18 cellular contexts compared by ENCODE assay signal in the genomic region with DNA sequence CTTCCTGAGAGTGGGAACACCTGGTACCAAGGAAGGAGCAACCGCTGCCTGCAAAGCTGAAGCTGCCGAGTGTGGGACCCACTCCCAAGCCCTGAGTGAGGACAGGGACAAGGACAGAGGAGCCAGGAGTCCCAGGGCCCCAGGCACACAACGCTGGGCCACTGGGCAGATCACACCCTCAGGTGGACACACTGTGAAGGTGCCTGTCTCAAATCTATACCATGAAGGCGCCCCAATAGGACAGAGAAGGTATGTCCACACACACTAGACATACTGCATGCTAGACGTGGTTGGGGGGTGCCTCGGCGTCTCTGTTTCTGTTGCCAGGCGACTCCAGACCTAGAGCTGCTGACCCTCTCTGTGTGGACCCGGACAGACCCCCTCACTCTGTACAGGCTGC.
DNase-seq lines count a peak whose midpoint lies in the region; ATAC-seq, FAIRE-seq and TF ChIP-seq lines count a peak whose summit lies in the region.
"Had no signal": no experiment of that assay in that cellular context is flagged by ENCODE, and none has a peak within 500 bp of the region (broad histone marks: within the 10 kb centered on the region; RNA-seq: fewer than 3 reads in every experiment).

No MANE protein-coding gene starts in this region.

- POLR2A ChIA-PET in GM12878 (lab: Charles Lee), result no interaction called here

- TF ChIP-seq EP300 in GM12878 (IDR thresholded peaks at IDR 0.05; ENCODE audit: borderline replicate concordance in 1 of 2, control insufficient read depth in 1 of 2, low read depth in 2 of 2, low read length in 2 of 2), result no peak
- no peak for TF ChIP-seq EP300 in sigmoid colon (IDR thresholded peaks at IDR 0.05)

- H3K9me3 Mint-ChIP-seq in activated CD8-positive, alpha-beta memory T cell treated with anti-CD3 and anti-CD28 coated beads, Interleukin-2, amount 10 ng/mL, durations not matched to agents 7 days and 5 days (ENCODE audit: low read depth), result no peaks in the 10 kb centered on the region
- H3K9me3 Mint-ChIP-seq: CD8-positive, alpha-beta memory T cell had no signal

- H4K8ac ChIP-seq in mesenchymal stem cell (ENCODE audit: low read length), result peak overlapping the region; percentile 59

- in situ Hi-C loops in GM12878 (cut with MboI), result no loop called here

- H2BK15ac ChIP-seq in mesenchymal stem cell (ENCODE audit: low read depth, poor library complexity, severe bottlenecking), result no peak overlapping the region

- FAIRE-seq in GM12878 (lab: Jason Lieb, UNC), result no peak
- FAIRE-seq: RCC 7860 had no signal

- no peak overlapping the region for H3K4ac ChIP-seq in mesenchymal stem cell (ENCODE audit: low read depth in 1 of 2, low read length in 2 of 2)

- TF ChIP-seq CTCF in GM12878 (IDR thresholded peaks at IDR 0.05 in 2 of 3, conservative IDR thresholded peaks at IDR 0.05 in 1 of 3; ENCODE audit: control insufficient read depth in 2 of 3, extremely low read depth in 1 of 3, insufficient read depth in 1 of 3, low read depth in 3 of 3, low read length in 3 of 3), result no peak
- TF ChIP-seq CTCF in sigmoid colon (IDR thresholded peaks at IDR 0.05), result no peak

- peaks cover 33% of the 10 kb centered on the region for H3K79me1 ChIP-seq in mesenchymal stem cell (replicated peaks; ENCODE audit: low read length, poor library complexity, severe bottlenecking)

- DNase-seq in GM12878 (ENCODE audit: low read depth, low spot score) (no peak), mesenchymal stem cell (no peak), sigmoid colon (no peak), NCI-H2227 (lab: John Stamatoyannopoulos, UW; ENCODE audit: unreplicated experiment) (no peak), T1000 (lab: John Stamatoyannopoulos, UW) (no peak), HPDE6-E6E7 (ENCODE audit: extremely low spot score) (no peak)
- DNase-seq in activated CD8-positive, alpha-beta memory T cell treated with anti-CD3 and anti-CD28 coated beads, Interleukin-2, amount 10 ng/mL, durations not matched to agents 7 days and 5 days, result no peak
- DNase-seq: CD8-positive, alpha-beta memory T cell; DND-41; GF-D8; Kasumi-1; NCI-H1105 treated with DMSO at 0.1 percent for 48 hours; NCI-H187; NCI-H446; NCI-H748 treated with DMSO at 0.1 percent for 48 hours; SIG-M5 had no signal

- H3K36me3 Mint-ChIP-seq in activated CD8-positive, alpha-beta memory T cell treated with anti-CD3 and anti-CD28 coated beads, Interleukin-2, amount 10 ng/mL, durations not matched to agents 7 days and 5 days, result no peaks in the 10 kb centered on the region

- H3K9me3 ChIP-seq in GM12878 (replicated peaks; ENCODE audit: control insufficient read depth, insufficient read depth, low read length) (no peaks in the 10 kb centered on the region), mesenchymal stem cell (ENCODE audit: control insufficient read depth, low read length) (no peaks in the 10 kb centered on the region), sigmoid colon (no peaks in the 10 kb centered on the region)
- H3K9me3 ChIP-seq: BLaER1 had no signal

- no peaks in the 10 kb centered on the region; a peak in 1 of 4 replicates for H3K27me3 ChIP-seq in GM12878 (replicated peaks in 1 of 2; ENCODE audit: control insufficient read depth in 2 of 2, insufficient read depth in 2 of 2, low read length in 1 of 2)
- H3K27me3 ChIP-seq in mesenchymal stem cell (ENCODE audit: control insufficient read depth in 1 of 2, insufficient read depth in 1 of 2, low read length in 2 of 2), result no peaks in the 10 kb centered on the region
- H3K27me3 ChIP-seq in sigmoid colon, result no peaks in the 10 kb centered on the region
- H3K27me3 ChIP-seq: BLaER1 had no signal

- peak overlapping the region; percentile 14 to 83 for H2BK12ac ChIP-seq in mesenchymal stem cell (ENCODE audit: low read length in 2 of 2)

- no TSS peak for BruUV-seq in GM12878 (replicated peaks; lab: Mats Ljungman, UMichigan)

- H2AFZ ChIP-seq in GM12878 (ENCODE audit: control insufficient read depth, low read depth, low read length), result no peak overlapping the region
- H2AFZ ChIP-seq in mesenchymal stem cell (ENCODE audit: low read depth, low read length), result no peak overlapping the region

- RAD21 ChIA-PET in GM12878 (lab: Charles Lee; ENCODE audit: unreplicated experiment), result no interaction called here

- no peak overlapping the region for H2BK120ac ChIP-seq in mesenchymal stem cell (ENCODE audit: low read depth, low read length)

- no peak overlapping the region for H3K4me3 Mint-ChIP-seq in activated CD8-positive, alpha-beta memory T cell treated with anti-CD3 and anti-CD28 coated beads, Interleukin-2, amount 10 ng/mL, durations not matched to agents 7 days and 5 days
- H3K4me3 Mint-ChIP-seq: CD8-positive, alpha-beta memory T cell had no signal

- H3K4me3 ChIP-seq in GM12878 (no peak overlapping the region), mesenchymal stem cell (ENCODE audit: insufficient read depth in 1 of 2, low read depth in 1 of 2, low read length in 2 of 2) (no peak overlapping the region), sigmoid colon (no peak overlapping the region)
- H3K4me3 ChIP-seq: BLaER1 had no signal

- peaks cover 5% of the 10 kb centered on the region for H3K4me1 Mint-ChIP-seq in activated CD8-positive, alpha-beta memory T cell treated with anti-CD3 and anti-CD28 coated beads, Interleukin-2, amount 10 ng/mL, durations not matched to agents 7 days and 5 days
- H3K4me1 Mint-ChIP-seq: CD8-positive, alpha-beta memory T cell had no signal

- peaks cover 44% of the 10 kb centered on the region for H3K27me3 Mint-ChIP-seq in activated CD8-positive, alpha-beta memory T cell treated with anti-CD3 and anti-CD28 coated beads, Interleukin-2, amount 10 ng/mL, durations not matched to agents 7 days and 5 days

- H2BK5ac ChIP-seq in mesenchymal stem cell (ENCODE audit: low read depth, low read length, poor library complexity, severe bottlenecking), result no peak overlapping the region

- no peaks in the 10 kb centered on the region for H3K79me2 ChIP-seq in GM12878 (ENCODE audit: control insufficient read depth, insufficient read depth, low read length)

- TF ChIP-seq RAD21 in GM12878 (IDR thresholded peaks at IDR 0.05; ENCODE audit: insufficient read depth, low read depth, low read length), result no peak

- WGBS in GM12878 (ENCODE audit: insufficient coverage, insufficient replicate concordance, low lambda C conversion rate, missing lambda C conversion rate), result 25% methylated on average over 9 of the region's 9 CpGs
- WGBS in mesenchymal stem cell, result 90% methylated on average over 9 of the region's 9 CpGs
- 51 to 77% methylated on average over 9 of the region's 9 CpGs for WGBS in sigmoid colon, 2 donors

- H2AK5ac ChIP-seq in mesenchymal stem cell (ENCODE audit: low read length, severe bottlenecking), result peak overlapping the region; percentile 26

- TF ChIP-seq POLR2A in GM12878 (IDR thresholded peaks at IDR 0.05; ENCODE audit: low read depth, low read length) (no peak), sigmoid colon (IDR thresholded peaks at IDR 0.05) (no peak)

- H3K23ac ChIP-seq in mesenchymal stem cell (ENCODE audit: low read length in 2 of 2), result no peak overlapping the region

- SMC1A ChIA-PET in GM12878 (lab: Charles Lee; ENCODE audit: uncharacterized antibody, unreplicated experiment), result no interaction called here

- H4K20me1 ChIP-seq in GM12878 (ENCODE audit: control insufficient read depth, insufficient read depth), result no peaks in the 10 kb centered on the region
- H4K20me1 ChIP-seq: BLaER1 had no signal

- H3K27ac ChIP-seq in GM12878 (ENCODE audit: control insufficient read depth, insufficient read depth) (no peak overlapping the region), mesenchymal stem cell (ENCODE audit: low read length, poor library complexity, severe bottlenecking) (no peak overlapping the region), sigmoid colon (peak overlapping the region in 3 of 4 donors; percentile 48 to 94 (median 61))
- H3K27ac ChIP-seq: BLaER1 had no signal

- H3K4me1 ChIP-seq in GM12878 (ENCODE audit: control insufficient read depth, insufficient read depth, low read length), result no peaks in the 10 kb centered on the region
- H3K4me1 ChIP-seq in mesenchymal stem cell (ENCODE audit: control insufficient read depth, insufficient read depth, low read depth, low read length), result peaks cover 26% of the 10 kb centered on the region
- peaks cover 0 to 87% (median 76%) of the 10 kb centered on the region in 4 donors for H3K4me1 ChIP-seq in sigmoid colon
- H3K4me1 ChIP-seq: BLaER1 had no signal

- H3K18ac ChIP-seq in mesenchymal stem cell (ENCODE audit: low read depth in 1 of 2, low read length in 2 of 2), result peak overlapping the region in 1 of 2 experiments; percentile 37

- H3K36me3 ChIP-seq in GM12878 (ENCODE audit: control insufficient read depth in 2 of 2, insufficient read depth in 2 of 2, low read length in 1 of 2) (no peaks in the 10 kb centered on the region), mesenchymal stem cell (ENCODE audit: control insufficient read depth in 1 of 2, insufficient read depth in 2 of 2, low read depth in 1 of 2, low read length in 2 of 2) (no peaks in the 10 kb centered on the region), sigmoid colon (no peaks in the 10 kb centered on the region)
- H3K36me3 ChIP-seq: BLaER1 had no signal

- no peak overlapping the region for H3K14ac ChIP-seq in mesenchymal stem cell (ENCODE audit: low read length in 2 of 2)

- CTCF ChIA-PET in GM12878 (lab: Yijun Ruan, JAX), result no interaction called here
- CTCF ChIA-PET in activated CD8-positive, alpha-beta memory T cell treated with anti-CD3 and anti-CD28 coated beads, Interleukin-2, amount 10 ng/mL, durations not matched to agents 7 days and 5 days (lab: Charles Lee), result no interaction called here

- no peak overlapping the region for H3K27ac Mint-ChIP-seq in activated CD8-positive, alpha-beta memory T cell treated with anti-CD3 and anti-CD28 coated beads, Interleukin-2, amount 10 ng/mL, durations not matched to agents 7 days and 5 days
- H3K27ac Mint-ChIP-seq: CD8-positive, alpha-beta memory T cell had no signal

- intact Hi-C loops in GM12878 (cut with micrococcal nuclease; ENCODE audit: unreplicated experiment), result no loop called here
- intact Hi-C loops in sigmoid colon (cut with DNase I), result no loop called here

- peak overlapping the region; percentile 80 for H4K91ac ChIP-seq in mesenchymal stem cell (ENCODE audit: low read length)

- H3K4me2 ChIP-seq in GM12878 (ENCODE audit: control insufficient read depth, insufficient read depth) (no peak overlapping the region), mesenchymal stem cell (ENCODE audit: low read length, poor library complexity, severe bottlenecking) (no peak overlapping the region)
- H3K4me2 ChIP-seq: BLaER1 had no signal

- H3K9ac ChIP-seq in GM12878 (ENCODE audit: control insufficient read depth, insufficient read depth, low read length) (no peak overlapping the region), mesenchymal stem cell (ENCODE audit: low read length) (no peak overlapping the region)
- H3K9ac ChIP-seq: BLaER1 had no signal

- 0 out of 3 replicates have a peak, but pooled peaks have one; percentile 16 for ATAC-seq in GM12878
- ATAC-seq in activated CD8-positive, alpha-beta memory T cell treated with anti-CD3 and anti-CD28 coated beads, Interleukin-2, amount 10 ng/mL, durations not matched to agents 7 days and 5 days, result no peak

TF ChIP-seq in GM12878, 131 proteins besides CTCF, POLR2A, EP300 and RAD21 (continues in another document):
- TF ChIP-seq CBX5 (IDR thresholded peaks at IDR 0.05; ENCODE audit: low read depth), result no peak

Comparison
In these comparisons a context has a peak if more than half of its experiments do, and no peak if none do; other contexts are left out.
1. H3K27ac ChIP-seq: peak in sigmoid colon (3 of 4); none in GM12878 (single experiment) and mesenchymal stem cell (single experiment).